Comparison of ENCODE assay signal across 10 cellular contexts in genomic region chr2:202909394-202910192, GRCh38. TPM values are rescaled to one million over a fixed set of nuclear protein-coding genes. Genes with fewer than 3 reads are reported as not detected.
DNase-seq lines count a peak whose midpoint lies in the region; ATAC-seq lines count a peak whose summit lies in the region.
"Had no signal": no experiment of that assay in that cellular context is flagged by ENCODE, and none has a peak within 500 bp of the region (broad histone marks: within the 10 kb centered on the region; RNA-seq: fewer than 3 reads in every experiment).

No MANE protein-coding gene starts in this region.

- peaks cover 13% of the 10 kb centered on the region for H3K36me3 Mint-ChIP-seq in natural killer cell treated with Interleukin-12 subunit alpha and Interleukin-12 subunit beta and Interleukin-15 and Interleukin-18, amount 100 ng/mL, for 72 hours

- peak overlapping the region; percentile 98 for H3K4me3 Mint-ChIP-seq in natural killer cell treated with Interleukin-12 subunit alpha and Interleukin-12 subunit beta and Interleukin-15 and Interleukin-18, amount 100 ng/mL, for 72 hours

- H3K4me3 ChIP-seq in MG63 (peak overlapping the region; percentile 86), adipocyte (ENCODE audit: low read length) (peak overlapping the region; percentile 92)

- no peak for ATAC-seq in natural killer cell treated with Interleukin-12 subunit alpha and Interleukin-12 subunit beta and Interleukin-15 and Interleukin-18, amount 100 ng/mL, for 72 hours
- ATAC-seq: left cardiac atrium, sciatic nerve had no signal

- peaks cover 15 to 26% of the 10 kb centered on the region in 2 donors for H3K4me1 Mint-ChIP-seq in natural killer cell treated with Interleukin-12 subunit alpha and Interleukin-12 subunit beta and Interleukin-15 and Interleukin-18, amount 100 ng/mL, for 72 hours (ENCODE audit: low read depth in 2 of 2)

- H3K36me3 ChIP-seq in ES-I3 (ENCODE audit: insufficient read depth, low read length) (peaks cover 5% of the 10 kb centered on the region; the same call in 1 of the 2 replicates), MG63 (peaks cover 26% of the 10 kb centered on the region), adipocyte (ENCODE audit: control insufficient read depth, insufficient read depth, low read length, severe bottlenecking) (peaks cover 12% of the 10 kb centered on the region)

- H3K9me3 ChIP-seq in ES-I3 (ENCODE audit: control insufficient read depth, insufficient read depth, low read length) (no peaks in the 10 kb centered on the region; the same call in 1 of the 2 replicates), MG63 (peaks cover 2% of the 10 kb centered on the region; the same call in 1 of the 2 replicates), adipocyte (ENCODE audit: control insufficient read depth, low read length) (no peaks in the 10 kb centered on the region)

- no peaks in the 10 kb centered on the region for H3K27me3 Mint-ChIP-seq in natural killer cell treated with Interleukin-12 subunit alpha and Interleukin-12 subunit beta and Interleukin-15 and Interleukin-18, amount 100 ng/mL, for 72 hours

- no peak overlapping the region for H3K27ac Mint-ChIP-seq in natural killer cell treated with Interleukin-12 subunit alpha and Interleukin-12 subunit beta and Interleukin-15 and Interleukin-18, amount 100 ng/mL, for 72 hours

- H3K9ac ChIP-seq in ES-I3 (ENCODE audit: low read depth, low read length) = peak overlapping the region; percentile 90; the same call in 1 of the 2 replicates
- no peak overlapping the region for H3K9ac ChIP-seq in adipocyte (ENCODE audit: low read length)

- H3K4me1 ChIP-seq in ES-I3 (ENCODE audit: insufficient read depth, low read length) (no peaks in the 10 kb centered on the region), adipocyte (ENCODE audit: control insufficient read depth, insufficient read depth, low read length) (peaks cover 20% of the 10 kb centered on the region)

- H3K9me3 Mint-ChIP-seq in natural killer cell treated with Interleukin-12 subunit alpha and Interleukin-12 subunit beta and Interleukin-15 and Interleukin-18, amount 100 ng/mL, for 72 hours = no peaks in the 10 kb centered on the region

- DNase-seq in MG63 = no peak
- DNase-seq in adipocyte (ENCODE audit: low read depth) = peak; percentile 42
- DNase-seq in natural killer cell treated with Interleukin-12 subunit alpha and Interleukin-12 subunit beta and Interleukin-15 and Interleukin-18, amount 100 ng/mL, for 72 hours (ENCODE audit: low spot score) = no peak
- DNase-seq in DMS 273 treated with DMSO at 0.1 percent for 48 hours (lab: John Stamatoyannopoulos, UW) = no peak
- DNase-seq in DMS153 (lab: John Stamatoyannopoulos, UW) = no peak
- no peak for DNase-seq in NCI-H2171 treated with DMSO at 0.1 percent for 48 hours (lab: John Stamatoyannopoulos, UW)
- DNase-seq: left cardiac atrium, NCI-H510A treated with DMSO at 0.1 percent for 48 hours had no signal

- H3K27me3 ChIP-seq in MG63 (no peaks in the 10 kb centered on the region), adipocyte (replicated peaks; ENCODE audit: control insufficient read depth, insufficient read depth, low read length) (no peaks in the 10 kb centered on the region)

RNA-seq across cellular contexts. Expression of gene WDR12, which starts 1.9 kb away (rescaled TPM):
- 28.5 and 70.4 TPM in 2 replicates for total RNA-seq in MG63 (2014; rRNA removed; shearing (Covaris generic); ENCODE audit: low replicate concordance)
- 10 to 100 TPM; 76.4 to 90.2 TPM for total RNA-seq in natural killer cell treated with Interleukin-12 subunit alpha and Interleukin-12 subunit beta and Interleukin-15 and Interleukin-18, amount 100 ng/mL, for 72 hours

RNA-seq across cellular contexts. Expression of gene CARF, which starts 2.5 kb away (rescaled TPM):
- 0.82 and 0.99 TPM in 2 replicates for total RNA-seq in MG63 (2014; rRNA removed; shearing (Covaris generic); ENCODE audit: low replicate concordance)
- total RNA-seq in natural killer cell treated with Interleukin-12 subunit alpha and Interleukin-12 subunit beta and Interleukin-15 and Interleukin-18, amount 100 ng/mL, for 72 hours = 1 to 10 TPM; 3.4 to 4.7 TPM

RNA-seq across cellular contexts. Expression of gene ICA1L, which starts 38.0 kb away (rescaled TPM):
- total RNA-seq in MG63 (2014; rRNA removed; shearing (Covaris generic); ENCODE audit: low replicate concordance) = 3.3 and 4.1 TPM in 2 replicates
- total RNA-seq in natural killer cell treated with Interleukin-12 subunit alpha and Interleukin-12 subunit beta and Interleukin-15 and Interleukin-18, amount 100 ng/mL, for 72 hours = 1 to 10 TPM; 5.2 to 9.7 TPM
